ENCODE assay signal across 15 cellular contexts in the genomic region with DNA sequence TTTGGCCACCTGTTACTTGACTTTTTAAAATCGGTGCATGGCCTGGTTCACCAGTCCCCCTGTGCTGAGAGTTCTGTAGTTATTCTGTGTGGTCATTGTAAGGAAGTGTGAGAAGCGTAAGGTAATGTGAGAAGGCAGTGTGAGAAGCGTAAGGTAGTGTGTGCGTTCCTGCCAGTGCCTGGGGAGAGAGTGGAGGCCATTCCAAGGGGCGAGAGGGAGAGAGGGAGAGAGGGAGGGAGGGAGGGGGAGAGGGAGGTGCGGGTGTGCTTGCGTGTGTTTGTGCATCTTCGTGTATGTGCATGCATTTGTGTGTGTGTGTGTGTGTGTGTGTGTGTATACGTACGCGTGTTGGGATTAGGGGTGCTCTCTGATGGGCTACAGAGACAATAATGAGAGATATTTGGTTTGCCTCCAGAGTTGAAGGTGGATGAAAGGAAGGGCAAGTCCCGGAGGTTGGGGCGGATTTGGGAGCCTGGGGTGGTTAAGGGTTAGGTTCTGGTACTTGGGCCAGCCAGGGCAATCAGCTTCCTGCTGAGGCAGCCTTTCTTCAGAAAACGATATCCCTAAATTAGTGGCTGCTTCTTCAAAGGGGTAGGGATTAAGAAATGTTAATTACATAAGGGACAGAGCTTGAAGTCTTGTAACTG. TPM values are rescaled to one million over a fixed set of nuclear protein-coding genes. Genes with fewer than 3 reads are reported as not detected.
"Had no signal": no experiment of that assay in that cellular context is flagged by ENCODE, and none has a peak within 500 bp of the region (broad histone marks: within the 10 kb centered on the region; RNA-seq: fewer than 3 reads in every experiment).

No MANE protein-coding gene starts in this region.

- H3K4me1 ChIP-seq: esophagus squamous epithelium, left lung had no signal

- H3K36me3 ChIP-seq: adrenal gland, left lung, thoracic aorta had no signal

- H3K27me3 ChIP-seq: adrenal gland, esophagus squamous epithelium had no signal

- H3K9me3 ChIP-seq: adrenal gland, esophagus squamous epithelium, left lung, mucosa of descending colon, thoracic aorta had no signal

- H3K27ac ChIP-seq: adrenal gland, esophagus squamous epithelium, hepatocyte, left lung, thoracic aorta had no signal

- DNase-seq: activated CD8-positive, alpha-beta memory T cell treated with anti-CD3 and anti-CD28 coated beads, Interleukin-2, amount 10 ng/mL, durations not matched to agents 7 days and 5 days; activated T-cell treated with anti-CD3 and anti-CD28 coated beads, Interleukin-2, amount 50 U/mL, for 1 hour; adrenal gland; caudate nucleus; esophagus squamous epithelium; left lung; mucosa of descending colon; naive thymus-derived CD4-positive, alpha-beta T cell had no signal

- ATAC-seq: activated CD4-positive, CD25-positive, alpha-beta regulatory T cell treated with anti-CD3 and anti-CD28 coated beads, Interleukin-2, amount 50 U/mL, for 24 hours; activated CD8-positive, alpha-beta memory T cell treated with anti-CD3 and anti-CD28 coated beads, Interleukin-2, amount 10 ng/mL, durations not matched to agents 7 days and 5 days; left lung; mucosa of descending colon; stimulated activated effector memory CD8-positive, alpha-beta T cell treated with anti-CD3 and anti-CD28 coated beads, Interleukin-12 subunit alpha, Interleukin-12 subunit beta, amount 100 ng/mL, for 72 hours had no signal

- H3K4me3 ChIP-seq: adrenal gland, esophagus squamous epithelium, hepatocyte, left lung, mucosa of descending colon, thoracic aorta had no signal

RNA-seq across cellular contexts. Expression of gene SGPP2, which starts 53.7 kb away (rescaled TPM):
- total RNA-seq: fibroblast of villous mesenchyme, glomerular endothelial cell, posterior vena cava had no signal
